ENCODE assay signal across 26 cellular contexts in genomic region chr2:174161490-174161889, GRCh38.
A peak's percentile ranks its signal among the peaks of the same experiment; 100 is the strongest.
DNase-seq lines count a peak whose midpoint lies in the region; ATAC-seq, FAIRE-seq and TF ChIP-seq lines count a peak whose summit lies in the region.
"Had no signal": no experiment of that assay in that cellular context is flagged by ENCODE, and none has a peak within 500 bp of the region (broad histone marks: within the 10 kb centered on the region; RNA-seq: fewer than 3 reads in every experiment).

No MANE protein-coding gene starts in this region.

- CTCF ChIA-PET in HEK293 (lab: Yijun Ruan, JAX) (interaction anchor here (1.3 kb wide), 1 partner anchor 23 kb away, joined by 3 read pairs; no protein-coding TSS in a partner anchor), K562 (lab: Yijun Ruan, JAX; ENCODE audit: low intra/inter-chr PET ratio) (no interaction called here)

- no peak for TF ChIP-seq CTCF in HEK293 (tag by site-specific recombination; IDR thresholded peaks at IDR 0.05)
- TF ChIP-seq CTCF in K562 (IDR thresholded peaks at IDR 0.05 in 2 of 3, conservative IDR thresholded peaks at IDR 0.05 in 1 of 3; ENCODE audit: insufficient read depth in 2 of 3, low read depth in 1 of 3, low read length in 3 of 3): no peak

- H3K9me1 ChIP-seq in K562 (ENCODE audit: control insufficient read depth, insufficient read depth, low read length): no peaks in the 10 kb centered on the region

- BruUV-seq in K562 (replicated peaks; lab: Mats Ljungman, UMichigan): no TSS peak

- DNase-seq in Karpas-422 (peak; percentile 43), K562 (ENCODE audit: extremely low read depth in 1 of 4, low spot score in 3 of 4) (no peak), T-helper 1 cell (no peak)
- DNase-seq in stimulated activated CD4-positive, alpha-beta T cell treated with anti-CD3 and anti-CD28 coated beads, Interleukin-2, amount 100 ng/mL, for 24 hours: no peak
- DNase-seq: 8988T; ACHN; BE2C; C1 segment of cervical spinal cord; CD4-positive, alpha-beta memory T cell; CD4-positive, CD25-positive, alpha-beta regulatory T cell; CD8-positive, alpha-beta memory T cell; COR-L47; DMS 273 treated with DMSO at 0.1 percent for 48 hours; DMS153; DMS53; DMS79; DND-41; EL; GDM1 had no signal

- TF ChIP-seq POLR2A in K562 (conservative IDR thresholded peaks at IDR 0.05): no peak

- no peaks in the 10 kb centered on the region for H3K36me3 ChIP-seq in HEK293 (ENCODE audit: control insufficient read depth in 2 of 2, insufficient read depth in 1 of 2, low read length in 2 of 2)
- H3K36me3 ChIP-seq in Karpas-422 (ENCODE audit: insufficient read depth, low read length): peaks cover 7% of the 10 kb centered on the region; the same call in 1 of the 2 replicates
- H3K36me3 ChIP-seq in K562 (ENCODE audit: control insufficient read depth, insufficient read depth, low read length): no peaks in the 10 kb centered on the region
- H3K36me3 ChIP-seq: BE2C had no signal

- H3K4me1 ChIP-seq in HEK293 (ENCODE audit: control insufficient read depth, insufficient read depth, low read length) (no peaks in the 10 kb centered on the region), Karpas-422 (ENCODE audit: low read length) (peaks cover 42% of the 10 kb centered on the region), K562 (replicated peaks in 1 of 2; ENCODE audit: control insufficient read depth in 2 of 2, insufficient read depth in 2 of 2, low read length in 2 of 2) (peaks cover 0 to 2% of the 10 kb centered on the region in 2 experiments; a peak in 2 of 5 replicates)
- H3K4me1 ChIP-seq: BE2C, BLaER1 had no signal

- FAIRE-seq in K562 (lab: Jason Lieb, UNC): no peak
- FAIRE-seq: GM12878, GM12892, GM18507, GM19239 had no signal

- H3K9me3 ChIP-seq in HEK293 (ENCODE audit: control insufficient read depth, insufficient read depth, low read depth, low read length) (no peaks in the 10 kb centered on the region), Karpas-422 (ENCODE audit: low read length) (no peaks in the 10 kb centered on the region), K562 (replicated peaks; ENCODE audit: control insufficient read depth, insufficient read depth, low read depth, low read length) (no peaks in the 10 kb centered on the region)
- H3K9me3 ChIP-seq: BE2C had no signal

- H4K20me1 ChIP-seq in Karpas-422 (ENCODE audit: insufficient read depth, low read depth, low read length): no peaks in the 10 kb centered on the region; the same call in 1 of the 2 replicates
- no peaks in the 10 kb centered on the region for H4K20me1 ChIP-seq in K562 (replicated peaks; ENCODE audit: control insufficient read depth, insufficient read depth, low read length)

- no peak overlapping the region for H3K9ac ChIP-seq in Karpas-422 (ENCODE audit: low read length)
- H3K9ac ChIP-seq in K562 (ENCODE audit: insufficient read depth in 1 of 2, low read depth in 2 of 2, low read length in 2 of 2): no peak overlapping the region
- H3K9ac ChIP-seq: BLaER1 had no signal

- intact Hi-C loops in K562 (cut with micrococcal nuclease): no loop called here

- no peak for TF ChIP-seq EP300 in K562 (IDR thresholded peaks at IDR 0.05; ENCODE audit: low read length)

- in situ Hi-C loops in K562 (cut with MboI): no loop called here

- POLR2A ChIA-PET in HEK293 (lab: Yijun Ruan, JAX) (no interaction called here), K562 (lab: Yijun Ruan, JAX) (interaction anchor here (1.0 to 2.0 kb wide), 2 partner anchors 11 to 16 kb away, joined by 3 to 8 read pairs; no protein-coding TSS in a partner anchor)

- H3K9me2 ChIP-seq in Karpas-422 (replicated peaks; ENCODE audit: insufficient read depth, low read length): no peaks in the 10 kb centered on the region

- ATAC-seq in K562 (no peak), GM18907 (IDR thresholded peaks at IDR 0.05; ENCODE audit: unreplicated experiment) (no peak)
- ATAC-seq: GM12878 had no signal

- H3K4me3 ChIP-seq in HEK293 (ENCODE audit: low read depth, low read length) (no peak overlapping the region), Karpas-422 (ENCODE audit: low read length) (no peak overlapping the region), K562 (no peak overlapping the region)
- H3K4me3 ChIP-seq: BLaER1, GM12878 had no signal

- TF ChIP-seq RAD21 in K562 (CRISPR knock-in tag; conservative IDR thresholded peaks at IDR 0.05 in 1 of 2, IDR thresholded peaks at IDR 0.05 in 1 of 2): no peak

- H3K27ac ChIP-seq in HEK293 (ENCODE audit: extremely low read depth, low read depth, low read length): no peak overlapping the region
- H3K27ac ChIP-seq in Karpas-422 (ENCODE audit: low read length): no peak overlapping the region
- no peak overlapping the region for H3K27ac ChIP-seq in K562 (ENCODE audit: extremely low read depth, low read depth, low read length)
- H3K27ac ChIP-seq: BLaER1 had no signal

- H2AFZ ChIP-seq in Karpas-422 (ENCODE audit: low read length) (no peak overlapping the region), K562 (ENCODE audit: low read depth, low read length) (no peak overlapping the region)

- peak overlapping the region; percentile 13 for H3K4me2 ChIP-seq in Karpas-422 (ENCODE audit: low read depth, low read length, poor library complexity, severe bottlenecking)
- H3K4me2 ChIP-seq in K562 (ENCODE audit: insufficient read depth, low read length): no peak overlapping the region
- H3K4me2 ChIP-seq: BLaER1 had no signal

- H3K79me2 ChIP-seq in Karpas-422 (ENCODE audit: low read length) (peaks cover 88% of the 10 kb centered on the region), K562 (ENCODE audit: control insufficient read depth, insufficient read depth, low read length) (peaks cover 55% of the 10 kb centered on the region)

- 63% methylated on average over 3 of the region's 3 CpGs for WGBS in K562 (ENCODE audit: insufficient coverage, low coverage, missing lambda C conversion rate)

- H3K27me3 ChIP-seq in Karpas-422 (ENCODE audit: low read length) (no peaks in the 10 kb centered on the region), K562 (ENCODE audit: control insufficient read depth in 2 of 2, insufficient read depth in 2 of 2, low read length in 2 of 2) (no peaks in the 10 kb centered on the region)
- H3K27me3 ChIP-seq: BE2C, BLaER1 had no signal

TF ChIP-seq in HEK293, 187 proteins besides CTCF, POLR2A, EP300 and RAD21 (continues in another document):
- TF ChIP-seq ZSCAN4 (tag by site-specific recombination; IDR thresholded peaks at IDR 0.05): peak; percentile 91

TF ChIP-seq in K562, 482 proteins besides CTCF, POLR2A, EP300 and RAD21:
- 0 out of 2 replicates have a peak, but pooled peaks have one; percentile 40 for TF ChIP-seq ZFP91 (CRISPR knock-in tag; IDR thresholded peaks at IDR 0.05)
- TF ChIP-seq ZNF384 (IDR thresholded peaks at IDR 0.05; ENCODE audit: low read depth, low read length): 0 out of 2 replicates have a peak, but pooled peaks have one; percentile 53
- no peak for TF ChIP-seq ADNP (tag; IDR thresholded peaks at IDR 0.05)
